ENCODE assay signal across 17 cellular contexts in the genomic region with DNA sequence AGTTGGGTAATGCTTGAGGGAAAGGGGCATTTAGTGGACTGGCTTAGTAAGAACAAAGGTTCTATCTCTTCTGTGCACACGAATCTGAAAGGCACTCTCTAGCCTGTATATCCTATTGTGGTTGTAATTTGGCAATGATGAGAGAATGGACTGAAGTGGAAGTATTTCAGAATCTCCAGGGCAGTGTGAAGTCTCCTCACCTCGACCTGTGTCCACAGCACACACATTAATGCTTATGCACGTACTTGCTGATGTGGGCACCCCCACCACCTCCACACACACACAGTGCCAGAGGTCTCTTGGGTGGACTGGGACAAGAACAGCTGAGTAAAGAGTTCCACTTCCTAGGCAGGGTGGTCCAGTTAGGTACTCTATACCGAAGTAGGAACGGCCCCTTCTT. TPM values are rescaled to one million over a fixed set of nuclear protein-coding genes. Genes with fewer than 3 reads are reported as not detected.
A peak's percentile ranks its signal among the peaks of the same experiment; 100 is the strongest.
DNase-seq lines count a peak whose midpoint lies in the region; ATAC-seq, FAIRE-seq and TF ChIP-seq lines count a peak whose summit lies in the region.
"Had no signal": no experiment of that assay in that cellular context is flagged by ENCODE, and none has a peak within 500 bp of the region (broad histone marks: within the 10 kb centered on the region; RNA-seq: fewer than 3 reads in every experiment).

No MANE protein-coding gene starts in this region.

- ATAC-seq in CD4-positive, CD25-positive, alpha-beta regulatory T cell (ENCODE audit: low read depth in 2 of 2): no peak
- peak; percentile 48 for ATAC-seq in right cardiac atrium

- no peaks in the 10 kb centered on the region for H3K27me3 Mint-ChIP-seq in CD4-positive, CD25-positive, alpha-beta regulatory T cell
- H3K27me3 Mint-ChIP-seq in activated T-helper 1 cell treated with anti-CD3 and anti-CD28 coated beads, Interleukin-12 subunit alpha, Interleukin-12 subunit beta, Interleukin-2, Interleukin-4 antibody, amounts not matched to agents 30 ng/mL and 10 ng/mL and 1 ng/mL, durations not matched to agents 14 hours and 24 hours and 36 hours (ENCODE audit: insufficient read depth): no peaks in the 10 kb centered on the region
- H3K27me3 Mint-ChIP-seq: activated naive CD8-positive, alpha-beta T cell had no signal

- TF ChIP-seq POLR2A in GM12891 (IDR thresholded peaks at IDR 0.05; ENCODE audit: low read depth, low read length) (no peak), Peyer's patch (IDR thresholded peaks at IDR 0.05) (no peak)

- H3K36me3 Mint-ChIP-seq in CD4-positive, CD25-positive, alpha-beta regulatory T cell: peaks cover 30% of the 10 kb centered on the region
- H3K36me3 Mint-ChIP-seq in activated T-helper 1 cell treated with anti-CD3 and anti-CD28 coated beads, Interleukin-12 subunit alpha, Interleukin-12 subunit beta, Interleukin-2, Interleukin-4 antibody, amounts not matched to agents 30 ng/mL and 10 ng/mL and 1 ng/mL, durations not matched to agents 14 hours and 24 hours and 36 hours (ENCODE audit: low read depth): peaks cover 32% of the 10 kb centered on the region

- no peak overlapping the region for H3K27ac ChIP-seq in CD4-positive, CD25-positive, alpha-beta regulatory T cell (ENCODE audit: insufficient read depth, low read length, poor library complexity, severe bottlenecking)
- H3K27ac ChIP-seq in right cardiac atrium (ENCODE audit: low read length) (no peak overlapping the region), Peyer's patch (no peak overlapping the region)
- H3K27ac ChIP-seq: colonic mucosa, GM23248, spleen, VCaP had no signal

- peak; percentile 78 for FAIRE-seq in GM12891 (lab: Jason Lieb, UNC)

- H3K4me1 Mint-ChIP-seq in CD4-positive, CD25-positive, alpha-beta regulatory T cell: peaks cover 42 to 58% (median 50%) of the 10 kb centered on the region in 4 donors
- peaks cover 57% of the 10 kb centered on the region for H3K4me1 Mint-ChIP-seq in activated T-helper 1 cell treated with anti-CD3 and anti-CD28 coated beads, Interleukin-12 subunit alpha, Interleukin-12 subunit beta, Interleukin-2, Interleukin-4 antibody, amounts not matched to agents 30 ng/mL and 10 ng/mL and 1 ng/mL, durations not matched to agents 14 hours and 24 hours and 36 hours (ENCODE audit: low read depth)

- peaks cover 45% of the 10 kb centered on the region for H3K4me1 ChIP-seq in CD4-positive, CD25-positive, alpha-beta regulatory T cell (ENCODE audit: control insufficient read depth, insufficient read depth, low read length, poor library complexity, severe bottlenecking)
- H3K4me1 ChIP-seq in right cardiac atrium (ENCODE audit: control insufficient read depth, insufficient read depth, low read length) (no peaks in the 10 kb centered on the region), Peyer's patch (peaks cover 0 to 7% (median 3%) of the 10 kb centered on the region in 4 donors)
- H3K4me1 ChIP-seq: colonic mucosa had no signal

- 71% methylated on average over 5 of the region's 5 CpGs for WGBS in right cardiac atrium

- H3K27me3 ChIP-seq in CD4-positive, CD25-positive, alpha-beta regulatory T cell (ENCODE audit: control insufficient read depth, insufficient read depth, low read length): no peaks in the 10 kb centered on the region
- H3K27me3 ChIP-seq in right cardiac atrium (ENCODE audit: control insufficient read depth, insufficient read depth) (no peaks in the 10 kb centered on the region), Peyer's patch (no peaks in the 10 kb centered on the region)
- H3K27me3 ChIP-seq: colonic mucosa, spleen had no signal

- H3K4me3 ChIP-seq in CD4-positive, CD25-positive, alpha-beta regulatory T cell (ENCODE audit: low read depth, low read length): peak overlapping the region; percentile 35
- H3K4me3 ChIP-seq in right cardiac atrium (ENCODE audit: low read length) (no peak overlapping the region), Peyer's patch (no peak overlapping the region)
- H3K4me3 ChIP-seq: colonic mucosa, GM23248, spleen had no signal

- H3K9me3 Mint-ChIP-seq in CD4-positive, CD25-positive, alpha-beta regulatory T cell: no peaks in the 10 kb centered on the region
- H3K9me3 Mint-ChIP-seq in activated T-helper 1 cell treated with anti-CD3 and anti-CD28 coated beads, Interleukin-12 subunit alpha, Interleukin-12 subunit beta, Interleukin-2, Interleukin-4 antibody, amounts not matched to agents 30 ng/mL and 10 ng/mL and 1 ng/mL, durations not matched to agents 14 hours and 24 hours and 36 hours: no peaks in the 10 kb centered on the region

- intact Hi-C loops in activated T-helper 1 cell treated with anti-CD3 and anti-CD28 coated beads, Interleukin-12 subunit alpha, Interleukin-12 subunit beta, Interleukin-2, Interleukin-4 antibody, amounts not matched to agents 30 ng/mL and 10 ng/mL and 1 ng/mL, durations not matched to agents 14 hours and 24 hours and 36 hours (cut with micrococcal nuclease): no loop called here
- intact Hi-C loops in right cardiac atrium (cut with DNase I): no loop called here

- no peak for TF ChIP-seq CTCF in Peyer's patch (IDR thresholded peaks at IDR 0.05)

- H3K4me3 Mint-ChIP-seq in CD4-positive, CD25-positive, alpha-beta regulatory T cell: peak overlapping the region in 3 of 4 donors; percentile 33 to 59 (median 38)
- no peak overlapping the region for H3K4me3 Mint-ChIP-seq in activated T-helper 1 cell treated with anti-CD3 and anti-CD28 coated beads, Interleukin-12 subunit alpha, Interleukin-12 subunit beta, Interleukin-2, Interleukin-4 antibody, amounts not matched to agents 30 ng/mL and 10 ng/mL and 1 ng/mL, durations not matched to agents 14 hours and 24 hours and 36 hours
- H3K4me3 Mint-ChIP-seq: activated naive CD8-positive, alpha-beta T cell had no signal

- peaks cover 46% of the 10 kb centered on the region for H3K36me3 ChIP-seq in CD4-positive, CD25-positive, alpha-beta regulatory T cell (ENCODE audit: control insufficient read depth, insufficient read depth, low read length)
- peaks cover 0 to 35% (median 0%) of the 10 kb centered on the region in 3 donors for H3K36me3 ChIP-seq in Peyer's patch
- H3K36me3 ChIP-seq: colonic mucosa had no signal

- DNase-seq in CD4-positive, CD25-positive, alpha-beta regulatory T cell: no peak
- DNase-seq in GM12891 (ENCODE audit: insufficient read length, low spot score) (no peak), right cardiac atrium (no peak), glomerular visceral epithelial cell (ENCODE audit: extremely low spot score) (no peak), Peyer's patch (no peak), middle frontal gyrus (ENCODE audit: extremely low spot score, low spot score) (no peak)
- no peak for DNase-seq in activated T-helper 1 cell treated with anti-CD3 and anti-CD28 coated beads, Interleukin-12 subunit alpha, Interleukin-12 subunit beta, Interleukin-2, Interleukin-4 antibody, amounts not matched to agents 30 ng/mL and 10 ng/mL and 1 ng/mL, durations not matched to agents 14 hours and 24 hours and 36 hours (ENCODE audit: low spot score)
- DNase-seq: colonic mucosa; GM23248; head of caudate nucleus; NCI-H1694 treated with DMSO at 0.1 percent for 48 hours; NCI-H748 treated with DMSO at 0.1 percent for 48 hours; spleen; stimulated activated CD4-positive, alpha-beta T cell treated with anti-CD3 and anti-CD28 coated beads, Interleukin-4, amount 100 ng/mL, for 4 hours; T-helper 2 cell had no signal

- H3K27ac Mint-ChIP-seq in CD4-positive, CD25-positive, alpha-beta regulatory T cell: peak overlapping the region; percentile 33 to 77 (median 63)
- H3K27ac Mint-ChIP-seq in activated T-helper 1 cell treated with anti-CD3 and anti-CD28 coated beads, Interleukin-12 subunit alpha, Interleukin-12 subunit beta, Interleukin-2, Interleukin-4 antibody, amounts not matched to agents 30 ng/mL and 10 ng/mL and 1 ng/mL, durations not matched to agents 14 hours and 24 hours and 36 hours: peak overlapping the region; percentile 14

- no peaks in the 10 kb centered on the region for H3K9me3 ChIP-seq in CD4-positive, CD25-positive, alpha-beta regulatory T cell (ENCODE audit: control insufficient read depth in 2 of 2, low read length in 2 of 2)
- H3K9me3 ChIP-seq in right cardiac atrium (ENCODE audit: control insufficient read depth, low read length): no peaks in the 10 kb centered on the region
- H3K9me3 ChIP-seq in Peyer's patch: no peaks in the 10 kb centered on the region
- H3K9me3 ChIP-seq: colonic mucosa, spleen had no signal

TF ChIP-seq in GM12891, 5 proteins besides CTCF, POLR2A, EP300 and RAD21:
- TF ChIP-seq POU2F2 (IDR thresholded peaks at IDR 0.05; ENCODE audit: low read depth, low read length): no peak
- no peak for TF ChIP-seq TAF1 (IDR thresholded peaks at IDR 0.05; ENCODE audit: low read depth, low read length)
- no peak for TF ChIP-seq POLR2AphosphoS5 (IDR thresholded peaks at IDR 0.05; ENCODE audit: low read depth, low read length)
- no peak for TF ChIP-seq SPI1 (IDR thresholded peaks at IDR 0.05; ENCODE audit: low read depth, low read length)
- no peak for TF ChIP-seq PAX5 (IDR thresholded peaks at IDR 0.05; ENCODE audit: insufficient read depth, low read length, severe bottlenecking)
TF ChIP-seq in GM12891: peak in this region for 0.

RNA-seq across cellular contexts. Expression of a gene that starts 6.9 kb away (rescaled TPM):
- 47.7 TPM for total RNA-seq in CD4-positive, CD25-positive, alpha-beta regulatory T cell
- polyA plus RNA-seq in CD4-positive, CD25-positive, alpha-beta regulatory T cell: 10 to 100 TPM; 61.1 to 68.9 (median 67.0) TPM
- 30.3 TPM for polyA plus RNA-seq in GM12891 (2012; ENCODE audit: low read depth, missing spikeins)
- total RNA-seq in activated T-helper 1 cell treated with anti-CD3 and anti-CD28 coated beads, Interleukin-12 subunit alpha, Interleukin-12 subunit beta, Interleukin-2, Interleukin-4 antibody, amounts not matched to agents 30 ng/mL and 10 ng/mL and 1 ng/mL, durations not matched to agents 14 hours and 24 hours and 36 hours: 74.5 and 77.9 TPM in 2 replicates
- total RNA-seq in right cardiac atrium (10 to 100 TPM; 22.0 to 26.0 (median 24.0) TPM), Peyer's patch (10 to 100 TPM; 21.9 to 37.1 (median 33.0) TPM)
- 17.2 TPM for polyA plus RNA-seq in right cardiac atrium

Comparison
In these comparisons a context has a peak if more than half of its experiments do, and no peak if none do; other contexts are left out.
1. ATAC-seq: peak in right cardiac atrium (2 of 2); none in CD4-positive, CD25-positive, alpha-beta regulatory T cell (0 of 2).